In genomic region chr9:112029921-112030444, GRCh38 we compare ENCODE assay signal across 8 cellular contexts.
DNase-seq lines count a peak whose midpoint lies in the region; ATAC-seq, FAIRE-seq and TF ChIP-seq lines count a peak whose summit lies in the region.

No MANE protein-coding gene starts in this region.

- H3K9ac ChIP-seq in fibroblast of lung (ENCODE audit: insufficient read depth, low read length), result no peak overlapping the region

- CTCF ChIA-PET in OCI-LY7 (lab: Charles Lee; ENCODE audit: unreplicated experiment), result interaction anchor here (0.6 kb wide), 1 partner anchor 601 kb away, joined by 5 read pairs; no protein-coding TSS in a partner anchor

- no peak for ATAC-seq in HG03439 (IDR thresholded peaks at IDR 0.05; ENCODE audit: unreplicated experiment)

- no peaks in the 10 kb centered on the region for H3K9me2 ChIP-seq in OCI-LY7 (ENCODE audit: insufficient read depth, low read length)

- intact Hi-C loops in OCI-LY7 (cut with micrococcal nuclease; ENCODE audit: unreplicated experiment), result no loop called here

- FAIRE-seq in GM19239 (lab: Jason Lieb, UNC), result peak; percentile 4

- H3K9me3 ChIP-seq in fibroblast of lung (ENCODE audit: control insufficient read depth, insufficient read depth, low read depth, low read length), result no peaks in the 10 kb centered on the region
- no peaks in the 10 kb centered on the region for H3K9me3 ChIP-seq in OCI-LY7 (ENCODE audit: low read length)

- no peaks in the 10 kb centered on the region for H4K20me1 ChIP-seq in fibroblast of lung (ENCODE audit: control insufficient read depth, extremely low read depth, insufficient read depth, low read length)
- no peaks in the 10 kb centered on the region for H4K20me1 ChIP-seq in OCI-LY7 (ENCODE audit: insufficient read depth, low read length)

- peaks cover 24% of the 10 kb centered on the region for H3K4me1 ChIP-seq in fibroblast of lung (ENCODE audit: control insufficient read depth, extremely low read depth, insufficient read depth, low read length)
- H3K4me1 ChIP-seq in OCI-LY7 (ENCODE audit: insufficient read depth, low read length, poor library complexity, severe bottlenecking), result peaks cover 13% of the 10 kb centered on the region

- POLR2A ChIA-PET in OCI-LY7 (lab: Charles Lee), result interaction anchor here (0.7 kb wide), 1 partner anchor 8 kb away, joined by 4 read pairs; no protein-coding TSS in a partner anchor

- no peaks in the 10 kb centered on the region for H3K27me3 ChIP-seq in fibroblast of lung (ENCODE audit: control insufficient read depth, insufficient read depth, low read length)

- H3K4me3 ChIP-seq in fibroblast of lung (replicated peaks in 1 of 4; ENCODE audit: control extremely low read depth in 1 of 4, insufficient read depth in 1 of 4, low read depth in 3 of 4, low read length in 4 of 4) (no peak overlapping the region), OCI-LY7 (ENCODE audit: low read depth, low read length, poor library complexity, severe bottlenecking) (no peak overlapping the region)

- H3K27ac ChIP-seq in fibroblast of lung (ENCODE audit: insufficient read depth, low read length) (peak overlapping the region; percentile 9), OCI-LY7 (ENCODE audit: low read depth, low read length, poor library complexity, severe bottlenecking) (no peak overlapping the region)

- no peak for TF ChIP-seq CTCF in fibroblast of lung (conservative IDR thresholded peaks at IDR 0.05 in 1 of 2, IDR thresholded peaks at IDR 0.05 in 1 of 2; ENCODE audit: low read depth in 1 of 2, low read length in 2 of 2)
- TF ChIP-seq CTCF in OCI-LY7 (conservative IDR thresholded peaks at IDR 0.05; ENCODE audit: low read length), result no peak

- no peaks in the 10 kb centered on the region for H3K79me2 ChIP-seq in fibroblast of lung (ENCODE audit: control insufficient read depth, insufficient read depth, low read length)
- no peaks in the 10 kb centered on the region for H3K79me2 ChIP-seq in OCI-LY7 (ENCODE audit: insufficient read depth, low read depth, low read length)

- DNase-seq in GM19239 (ENCODE audit: insufficient read length, low spot score) (no peak), RPMI7951 (ENCODE audit: low read depth) (peak; percentile 51), fibroblast of lung (ENCODE audit: low read depth in 2 of 2) (peak in 1 of 2 donors; percentile 80), renal cortical epithelial cell (ENCODE audit: low read depth) (peak; percentile 99), NCI-H2171 (lab: John Stamatoyannopoulos, UW) (no peak), NCI-H2227 treated with DMSO at 0.1 percent for 48 hours (lab: John Stamatoyannopoulos, UW) (no peak), OCI-LY7 (ENCODE audit: low spot score) (no peak)

- no TSS peak for BruUV-seq in OCI-LY7 (replicated peaks; lab: Mats Ljungman, UMichigan)

- H2AFZ ChIP-seq in fibroblast of lung (ENCODE audit: low read length) (no peak overlapping the region), OCI-LY7 (ENCODE audit: low read length) (no peak overlapping the region)

- H3K4me2 ChIP-seq in fibroblast of lung (ENCODE audit: extremely low read depth, insufficient read depth, low read length), result peak overlapping the region; percentile 52
- no peak overlapping the region for H3K4me2 ChIP-seq in OCI-LY7 (ENCODE audit: low read length)

- H3K36me3 ChIP-seq in fibroblast of lung (ENCODE audit: control insufficient read depth, insufficient read depth, low read length) (no peaks in the 10 kb centered on the region), OCI-LY7 (ENCODE audit: insufficient read depth, low read length) (no peaks in the 10 kb centered on the region)

Comparison
In these comparisons a context has a peak if more than half of its experiments do, and no peak if none do; other contexts are left out.
1. DNase-seq: peak in RPMI7951 (single experiment) and renal cortical epithelial cell (single experiment); none in GM19239 (single experiment), NCI-H2171 (single experiment), NCI-H2227 treated with DMSO at 0.1 percent for 48 hours (single experiment) and OCI-LY7 (single experiment).